Comparison of ENCODE assay signal across 1 cellular context in the genomic region with DNA sequence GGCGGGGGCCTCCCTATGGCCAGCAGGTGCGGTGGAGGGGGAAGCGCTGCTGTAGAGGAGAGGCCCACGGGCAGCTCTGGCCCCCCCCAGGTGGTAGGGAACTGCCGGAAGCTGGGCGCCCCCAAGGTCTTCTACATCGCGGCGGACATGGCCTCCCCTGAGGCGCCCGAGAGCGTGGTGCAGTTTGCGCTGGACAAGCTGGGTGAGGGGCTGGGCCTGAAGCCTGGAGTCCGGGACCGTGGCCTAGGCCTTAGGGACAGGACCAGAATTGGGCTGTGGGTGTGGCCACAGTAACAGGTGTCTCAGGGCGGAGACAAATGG.
TF ChIP-seq lines count a peak whose summit lies in the region.

No MANE protein-coding gene starts in this region.

TF ChIP-seq in K562, 482 proteins besides CTCF, POLR2A, EP300 and RAD21:
- TF ChIP-seq ELF1 (tag; IDR thresholded peaks at IDR 0.05) (no peak), COPS2 (conservative IDR thresholded peaks at IDR 0.05) (no peak), TBP (optimal IDR thresholded peaks at IDR 0.05; ENCODE audit: low read depth, low read length) (no peak), ZFX (CRISPR knock-in tag; IDR thresholded peaks at IDR 0.05) (peak; percentile 62; the same call in 1 of the 2 replicates), ZNF717 (CRISPR knock-in tag; IDR thresholded peaks at IDR 0.05) (no peak), ZFP1 (CRISPR knock-in tag; IDR thresholded peaks at IDR 0.05) (no peak), KLF16 (IDR thresholded peaks at IDR 0.05) (no peak), HDGF (IDR thresholded peaks at IDR 0.05) (no peak), TOE1 (IDR thresholded peaks at IDR 0.05; ENCODE audit: borderline replicate concordance) (no peak), TOE1 (CRISPR knock-in tag; IDR thresholded peaks at IDR 0.05; ENCODE audit: borderline replicate concordance, low read depth) (no peak), SIN3A (IDR thresholded peaks at IDR 0.05; ENCODE audit: borderline replicate concordance in 2 of 2, control insufficient read depth in 1 of 2, low read depth in 2 of 2, low read length in 2 of 2) (0 out of 4 replicates have a peak, but pooled peaks of 1 of the 2 experiments have one; percentile 26), ZNF511 (CRISPR knock-in tag; IDR thresholded peaks at IDR 0.05) (no peak)
- TF ChIP-seq, protein P1, sequence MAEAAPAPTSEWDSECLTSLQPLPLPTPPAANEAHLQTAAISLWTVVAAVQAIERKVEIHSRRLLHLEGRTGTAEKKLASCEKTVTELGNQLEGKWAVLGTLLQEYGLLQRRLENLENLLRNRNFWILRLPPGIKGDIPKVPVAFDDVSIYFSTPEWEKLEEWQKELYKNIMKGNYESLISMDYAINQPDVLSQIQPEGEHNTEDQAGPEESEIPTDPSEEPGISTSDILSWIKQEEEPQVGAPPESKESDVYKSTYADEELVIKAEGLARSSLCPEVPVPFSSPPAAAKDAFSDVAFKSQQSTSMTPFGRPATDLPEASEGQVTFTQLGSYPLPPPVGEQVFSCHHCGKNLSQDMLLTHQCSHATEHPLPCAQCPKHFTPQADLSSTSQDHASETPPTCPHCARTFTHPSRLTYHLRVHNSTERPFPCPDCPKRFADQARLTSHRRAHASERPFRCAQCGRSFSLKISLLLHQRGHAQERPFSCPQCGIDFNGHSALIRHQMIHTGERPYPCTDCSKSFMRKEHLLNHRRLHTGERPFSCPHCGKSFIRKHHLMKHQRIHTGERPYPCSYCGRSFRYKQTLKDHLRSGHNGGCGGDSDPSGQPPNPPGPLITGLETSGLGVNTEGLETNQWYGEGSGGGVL (CRISPR knock-in tag; IDR thresholded peaks at IDR 0.05) = no peak
- TF ChIP-seq, protein P2, sequence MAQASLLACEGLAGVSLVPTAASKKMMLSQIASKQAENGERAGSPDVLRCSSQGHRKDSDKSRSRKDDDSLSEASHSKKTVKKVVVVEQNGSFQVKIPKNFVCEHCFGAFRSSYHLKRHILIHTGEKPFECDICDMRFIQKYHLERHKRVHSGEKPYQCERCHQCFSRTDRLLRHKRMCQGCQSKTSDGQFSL (CRISPR knock-in tag; IDR thresholded peaks at IDR 0.05) = 0 out of 2 replicates have a peak, but pooled peaks have one; percentile 58
- TF ChIP-seq, protein P2 (tag; IDR thresholded peaks at IDR 0.05) = no peak
